ENCODE assay signal across 19 cellular contexts in the genomic region with DNA sequence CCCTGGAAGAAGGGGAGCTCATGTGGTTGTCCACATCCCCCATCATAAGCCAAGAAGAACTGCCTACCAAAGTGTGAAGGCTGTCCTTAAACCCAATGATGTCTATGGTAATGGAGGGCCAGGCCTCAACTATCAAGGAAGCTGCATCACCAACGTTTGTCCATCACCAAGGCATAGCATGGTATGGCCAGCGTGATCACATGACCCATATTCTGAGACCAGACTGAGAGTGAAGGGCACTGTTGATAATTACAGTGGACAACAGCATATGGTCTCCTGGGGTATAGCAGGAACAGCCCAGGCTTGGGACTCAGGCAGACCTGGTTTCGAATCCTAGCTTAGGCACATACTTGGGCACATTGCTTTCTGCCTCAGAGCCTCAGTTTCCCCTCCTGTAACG.
"Had no signal": no experiment of that assay in that cellular context is flagged by ENCODE, and none has a peak within 500 bp of the region (broad histone marks: within the 10 kb centered on the region; RNA-seq: fewer than 3 reads in every experiment).

No MANE protein-coding gene starts in this region.

- H3K4me3 ChIP-seq: colonic mucosa, neural progenitor cell, pancreas, prostate gland had no signal

- H3K27me3 ChIP-seq: colonic mucosa, neural progenitor cell, pancreas had no signal

- H3K36me3 ChIP-seq: colonic mucosa, neural progenitor cell, pancreas, prostate gland had no signal

- FAIRE-seq: endothelial cell of umbilical vein, pancreas, urothelium cell line had no signal

- ATAC-seq: natural killer cell treated with Interleukin-12 subunit alpha and Interleukin-12 subunit beta and Interleukin-15 and Interleukin-18, amount 100 ng/mL, for 72 hours; stimulated activated naive B cell treated with anti-CD40 and anti-IgM and Interleukin-4, amounts not matched to agents 10 μg/mL and 1 μg/mL and 100 μg/mL, for 72 hours; stimulated activated naive CD8-positive, alpha-beta T cell treated with anti-CD3 and anti-CD28 coated beads, Interleukin-15, amount 100 ng/mL, for 72 hours had no signal

- H3K9me3 ChIP-seq: colonic mucosa, pancreas, prostate gland had no signal

- H3K27ac ChIP-seq: colonic mucosa, neural progenitor cell, prostate gland had no signal

- DNase-seq: colonic mucosa; effector CD4-positive, alpha-beta T cell; endodermal cell; foreskin melanocyte; islet precursor cell; midbrain; occipital lobe; pancreas; retina; stimulated activated CD4-positive, alpha-beta T cell treated with anti-CD3 and anti-CD28 coated beads, Interleukin-2, amount 100 ng/mL, for 24 hours; stimulated activated CD4-positive, alpha-beta T cell treated with anti-CD3 and anti-CD28 coated beads, Interleukin-4, amount 100 ng/mL, for 4 hours; stimulated activated naive B cell treated with anti-CD40 and anti-IgM and Interleukin-4, amounts not matched to agents 10 μg/mL and 1 μg/mL and 100 μg/mL, for 72 hours; stimulated activated naive CD8-positive, alpha-beta T cell treated with anti-CD3 and anti-CD28 coated beads, Interleukin-15, amount 100 ng/mL, for 72 hours; substantia nigra had no signal

- H3K4me1 ChIP-seq: pancreas, prostate gland had no signal

- H3K9ac ChIP-seq: neural progenitor cell had no signal
